2 cellular contexts compared by ENCODE assay signal in the genomic region with DNA sequence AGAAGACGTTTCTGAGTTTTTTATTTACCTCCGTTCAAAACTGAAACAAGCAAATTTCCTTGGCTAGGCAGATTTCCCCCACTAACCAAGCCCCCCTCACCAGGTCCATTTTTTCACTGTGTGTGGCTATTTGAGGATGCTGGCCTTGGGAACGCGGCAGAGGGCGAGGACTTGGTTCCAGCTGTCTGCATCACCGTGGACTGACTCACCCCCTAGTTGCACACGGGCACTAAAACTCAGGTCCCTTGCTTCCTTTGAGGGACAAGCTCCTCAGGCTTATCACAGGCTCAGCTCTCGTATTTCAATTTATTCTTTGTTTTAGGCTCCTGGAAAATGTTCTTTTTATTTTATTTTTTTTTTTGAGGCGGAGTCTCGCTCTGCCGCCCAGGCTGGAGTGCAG.
TF ChIP-seq lines count a peak whose summit lies in the region.

No MANE protein-coding gene starts in this region.

TF ChIP-seq in HepG2, 621 proteins besides CTCF, POLR2A, EP300 and RAD21:
- TF ChIP-seq KMT2B (CRISPR knock-in tag; IDR thresholded peaks at IDR 0.05) (no peak), ZNF101 (CRISPR knock-in tag; IDR thresholded peaks at IDR 0.05; ENCODE audit: borderline replicate concordance, low read depth) (no peak), KDM6A (CRISPR knock-in tag; IDR thresholded peaks at IDR 0.05; ENCODE audit: low read depth) (no peak), RNF219 (CRISPR knock-in tag; IDR thresholded peaks at IDR 0.05) (no peak), ZNF670 (CRISPR knock-in tag; IDR thresholded peaks at IDR 0.05; ENCODE audit: borderline replicate concordance) (no peak), NFATC3 (CRISPR knock-in tag; IDR thresholded peaks at IDR 0.05) (no peak), CCAR2 (optimal IDR thresholded peaks at IDR 0.05; ENCODE audit: low read depth, low read length) (no peak), REST (IDR thresholded peaks at IDR 0.05; ENCODE audit: borderline replicate concordance in 1 of 2, low read depth in 1 of 2, low read length in 2 of 2) (no peak), HNRNPH1 (optimal IDR thresholded peaks at IDR 0.05; ENCODE audit: low read depth, low read length) (no peak), SYNCRIP (IDR thresholded peaks at IDR 0.05; ENCODE audit: insufficient read depth, low read depth, low read length) (no peak), SOX6 (IDR thresholded peaks at IDR 0.05) (no peak), SOX6 (CRISPR knock-in tag; IDR thresholded peaks at IDR 0.05) (no peak)
- TF ChIP-seq, protein P1, sequence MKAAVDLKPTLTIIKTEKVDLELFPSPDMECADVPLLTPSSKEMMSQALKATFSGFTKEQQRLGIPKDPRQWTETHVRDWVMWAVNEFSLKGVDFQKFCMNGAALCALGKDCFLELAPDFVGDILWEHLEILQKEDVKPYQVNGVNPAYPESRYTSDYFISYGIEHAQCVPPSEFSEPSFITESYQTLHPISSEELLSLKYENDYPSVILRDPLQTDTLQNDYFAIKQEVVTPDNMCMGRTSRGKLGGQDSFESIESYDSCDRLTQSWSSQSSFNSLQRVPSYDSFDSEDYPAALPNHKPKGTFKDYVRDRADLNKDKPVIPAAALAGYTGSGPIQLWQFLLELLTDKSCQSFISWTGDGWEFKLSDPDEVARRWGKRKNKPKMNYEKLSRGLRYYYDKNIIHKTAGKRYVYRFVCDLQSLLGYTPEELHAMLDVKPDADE (CRISPR knock-in tag; IDR thresholded peaks at IDR 0.05): no peak
- TF ChIP-seq, protein P2, sequence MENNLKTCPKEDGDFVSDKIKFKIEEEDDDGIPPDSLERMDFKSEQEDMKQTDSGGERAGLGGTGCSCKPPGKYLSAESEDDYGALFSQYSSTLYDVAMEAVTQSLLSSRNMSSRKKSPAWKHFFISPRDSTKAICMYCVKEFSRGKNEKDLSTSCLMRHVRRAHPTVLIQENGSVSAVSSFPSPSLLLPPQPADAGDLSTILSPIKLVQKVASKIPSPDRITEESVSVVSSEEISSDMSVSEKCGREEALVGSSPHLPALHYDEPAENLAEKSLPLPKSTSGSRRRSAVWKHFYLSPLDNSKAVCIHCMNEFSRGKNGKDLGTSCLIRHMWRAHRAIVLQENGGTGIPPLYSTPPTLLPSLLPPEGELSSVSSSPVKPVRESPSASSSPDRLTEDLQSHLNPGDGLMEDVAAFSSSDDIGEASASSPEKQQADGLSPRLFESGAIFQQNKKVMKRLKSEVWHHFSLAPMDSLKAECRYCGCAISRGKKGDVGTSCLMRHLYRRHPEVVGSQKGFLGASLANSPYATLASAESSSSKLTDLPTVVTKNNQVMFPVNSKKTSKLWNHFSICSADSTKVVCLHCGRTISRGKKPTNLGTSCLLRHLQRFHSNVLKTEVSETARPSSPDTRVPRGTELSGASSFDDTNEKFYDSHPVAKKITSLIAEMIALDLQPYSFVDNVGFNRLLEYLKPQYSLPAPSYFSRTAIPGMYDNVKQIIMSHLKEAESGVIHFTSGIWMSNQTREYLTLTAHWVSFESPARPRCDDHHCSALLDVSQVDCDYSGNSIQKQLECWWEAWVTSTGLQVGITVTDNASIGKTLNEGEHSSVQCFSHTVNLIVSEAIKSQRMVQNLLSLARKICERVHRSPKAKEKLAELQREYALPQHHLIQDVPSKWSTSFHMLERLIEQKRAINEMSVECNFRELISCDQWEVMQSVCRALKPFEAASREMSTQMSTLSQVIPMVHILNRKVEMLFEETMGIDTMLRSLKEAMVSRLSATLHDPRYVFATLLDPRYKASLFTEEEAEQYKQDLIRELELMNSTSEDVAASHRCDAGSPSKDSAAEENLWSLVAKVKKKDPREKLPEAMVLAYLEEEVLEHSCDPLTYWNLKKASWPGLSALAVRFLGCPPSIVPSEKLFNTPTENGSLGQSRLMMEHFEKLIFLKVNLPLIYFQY (CRISPR knock-in tag; IDR thresholded peaks at IDR 0.05; ENCODE audit: borderline replicate concordance): no peak

TF ChIP-seq in GM23338, 12 proteins besides CTCF, POLR2A, EP300 and RAD21:
- TF ChIP-seq, protein P3, sequence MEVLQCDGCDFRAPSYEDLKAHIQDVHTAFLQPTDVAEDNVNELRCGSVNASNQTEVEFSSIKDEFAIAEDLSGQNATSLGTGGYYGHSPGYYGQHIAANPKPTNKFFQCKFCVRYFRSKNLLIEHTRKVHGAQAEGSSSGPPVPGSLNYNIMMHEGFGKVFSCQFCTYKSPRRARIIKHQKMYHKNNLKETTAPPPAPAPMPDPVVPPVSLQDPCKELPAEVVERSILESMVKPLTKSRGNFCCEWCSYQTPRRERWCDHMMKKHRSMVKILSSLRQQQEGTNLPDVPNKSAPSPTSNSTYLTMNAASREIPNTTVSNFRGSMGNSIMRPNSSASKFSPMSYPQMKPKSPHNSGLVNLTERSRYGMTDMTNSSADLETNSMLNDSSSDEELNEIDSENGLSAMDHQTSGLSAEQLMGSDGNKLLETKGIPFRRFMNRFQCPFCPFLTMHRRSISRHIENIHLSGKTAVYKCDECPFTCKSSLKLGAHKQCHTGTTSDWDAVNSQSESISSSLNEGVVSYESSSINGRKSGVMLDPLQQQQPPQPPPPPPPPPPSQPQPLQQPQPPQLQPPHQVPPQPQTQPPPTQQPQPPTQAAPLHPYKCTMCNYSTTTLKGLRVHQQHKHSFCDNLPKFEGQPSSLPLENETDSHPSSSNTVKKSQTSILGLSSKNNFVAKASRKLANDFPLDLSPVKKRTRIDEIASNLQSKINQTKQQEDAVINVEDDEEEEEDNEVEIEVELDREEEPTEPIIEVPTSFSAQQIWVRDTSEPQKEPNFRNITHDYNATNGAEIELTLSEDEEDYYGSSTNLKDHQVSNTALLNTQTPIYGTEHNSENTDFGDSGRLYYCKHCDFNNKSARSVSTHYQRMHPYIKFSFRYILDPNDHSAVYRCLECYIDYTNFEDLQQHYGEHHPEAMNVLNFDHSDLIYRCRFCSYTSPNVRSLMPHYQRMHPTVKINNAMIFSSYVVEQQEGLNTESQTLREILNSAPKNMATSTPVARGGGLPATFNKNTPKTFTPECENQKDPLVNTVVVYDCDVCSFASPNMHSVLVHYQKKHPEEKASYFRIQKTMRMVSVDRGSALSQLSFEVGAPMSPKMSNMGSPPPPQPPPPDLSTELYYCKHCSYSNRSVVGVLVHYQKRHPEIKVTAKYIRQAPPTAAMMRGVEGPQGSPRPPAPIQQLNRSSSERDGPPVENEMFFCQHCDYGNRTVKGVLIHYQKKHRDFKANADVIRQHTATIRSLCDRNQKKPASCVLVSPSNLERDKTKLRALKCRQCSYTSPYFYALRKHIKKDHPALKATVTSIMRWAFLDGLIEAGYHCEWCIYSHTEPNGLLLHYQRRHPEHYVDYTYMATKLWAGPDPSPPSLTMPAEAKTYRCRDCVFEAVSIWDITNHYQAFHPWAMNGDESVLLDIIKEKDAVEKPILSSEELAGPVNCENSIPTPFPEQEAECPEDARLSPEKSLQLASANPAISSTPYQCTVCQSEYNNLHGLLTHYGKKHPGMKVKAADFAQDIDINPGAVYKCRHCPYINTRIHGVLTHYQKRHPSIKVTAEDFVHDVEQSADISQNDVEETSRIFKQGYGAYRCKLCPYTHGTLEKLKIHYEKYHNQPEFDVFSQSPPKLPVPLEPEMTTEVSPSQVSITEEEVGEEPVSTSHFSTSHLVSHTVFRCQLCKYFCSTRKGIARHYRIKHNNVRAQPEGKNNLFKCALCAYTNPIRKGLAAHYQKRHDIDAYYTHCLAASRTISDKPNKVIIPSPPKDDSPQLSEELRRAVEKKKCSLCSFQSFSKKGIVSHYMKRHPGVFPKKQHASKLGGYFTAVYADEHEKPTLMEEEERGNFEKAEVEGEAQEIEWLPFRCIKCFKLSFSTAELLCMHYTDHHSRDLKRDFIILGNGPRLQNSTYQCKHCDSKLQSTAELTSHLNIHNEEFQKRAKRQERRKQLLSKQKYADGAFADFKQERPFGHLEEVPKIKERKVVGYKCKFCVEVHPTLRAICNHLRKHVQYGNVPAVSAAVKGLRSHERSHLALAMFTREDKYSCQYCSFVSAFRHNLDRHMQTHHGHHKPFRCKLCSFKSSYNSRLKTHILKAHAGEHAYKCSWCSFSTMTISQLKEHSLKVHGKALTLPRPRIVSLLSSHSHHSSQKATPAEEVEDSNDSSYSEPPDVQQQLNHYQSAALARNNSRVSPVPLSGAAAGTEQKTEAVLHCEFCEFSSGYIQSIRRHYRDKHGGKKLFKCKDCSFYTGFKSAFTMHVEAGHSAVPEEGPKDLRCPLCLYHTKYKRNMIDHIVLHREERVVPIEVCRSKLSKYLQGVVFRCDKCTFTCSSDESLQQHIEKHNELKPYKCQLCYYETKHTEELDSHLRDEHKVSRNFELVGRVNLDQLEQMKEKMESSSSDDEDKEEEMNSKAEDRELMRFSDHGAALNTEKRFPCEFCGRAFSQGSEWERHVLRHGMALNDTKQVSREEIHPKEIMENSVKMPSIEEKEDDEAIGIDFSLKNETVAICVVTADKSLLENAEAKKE (CRISPR knock-in tag; IDR thresholded peaks at IDR 0.05): no peak
- no peak for TF ChIP-seq NANOG (IDR thresholded peaks at IDR 0.05; ENCODE audit: borderline replicate concordance)
